ENCODE assay signal across 8 cellular contexts in the genomic region with DNA sequence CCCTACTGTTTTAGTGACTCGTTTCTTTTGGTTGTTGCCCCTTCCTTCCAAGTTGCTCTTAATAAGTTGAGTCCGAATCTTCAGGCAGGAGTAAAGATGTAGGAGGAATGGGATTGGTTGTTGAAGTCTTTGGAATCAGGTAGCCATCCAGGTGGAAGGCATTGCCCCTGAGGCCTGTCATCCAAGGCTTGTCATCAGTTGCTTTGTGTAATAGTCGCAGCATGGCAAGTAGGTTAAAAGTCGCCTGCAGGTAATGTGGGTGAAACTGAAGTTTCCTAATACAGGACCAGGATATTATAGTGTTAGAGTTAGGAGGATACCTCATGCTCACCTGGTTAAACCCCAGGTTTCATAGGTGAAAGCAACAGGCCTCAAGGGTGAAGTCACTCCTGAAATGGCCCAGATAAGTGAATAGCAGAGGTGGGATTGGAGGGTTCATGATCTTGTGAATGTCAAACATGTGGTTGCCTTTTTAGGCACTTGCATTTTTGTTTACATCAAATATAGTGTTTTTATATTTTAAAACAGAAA. TPM values are rescaled to one million over a fixed set of nuclear protein-coding genes. Genes with fewer than 3 reads are reported as not detected.
DNase-seq lines count a peak whose midpoint lies in the region; ATAC-seq and TF ChIP-seq lines count a peak whose summit lies in the region.

No MANE protein-coding gene starts in this region.

- no peaks in the 10 kb centered on the region for H3K9me2 ChIP-seq in HCT116 (ENCODE audit: insufficient read depth)

- no peaks in the 10 kb centered on the region for H3K9me3 ChIP-seq in HCT116 (ENCODE audit: control insufficient read depth in 1 of 2, insufficient read depth in 1 of 2, low read depth in 1 of 2, low read length in 2 of 2)

- H3K4me3 Mint-ChIP-seq in activated CD4-positive, alpha-beta memory T cell treated with anti-CD3 and anti-CD28 coated beads for 36 hours: peak overlapping the region; percentile 75

- CTCF ChIA-PET in HCT116 (lab: Charles Lee): interaction anchor here (0.8 to 1.6 kb wide), 6 partner anchors 12 to 225 kb away, joined by 3 to 20 read pairs (median 5); partner anchors contain the start of gene TMEM100
- CTCF ChIA-PET in activated CD4-positive, alpha-beta memory T cell treated with anti-CD3 and anti-CD28 coated beads for 36 hours (lab: Charles Lee): interaction anchor here (0.7 to 1.7 kb wide), 8 partner anchors 10 to 238 kb away, joined by 3 to 18 read pairs (median 4); no protein-coding TSS in a partner anchor

- H3K27ac ChIP-seq in HCT116 (ENCODE audit: low read depth, low read length) (no peak overlapping the region), skin epidermis (peak overlapping the region in 12 of 21 experiments; percentile 62 to 90 (median 80))

- no peak for DNase-seq in HCT116 (ENCODE audit: low read depth, low spot score)
- no peak for DNase-seq in activated CD4-positive, alpha-beta memory T cell treated with anti-CD3 and anti-CD28 coated beads for 36 hours
- no peak for DNase-seq in SKM-1 (lab: John Stamatoyannopoulos, UW; ENCODE audit: unreplicated experiment)
- no peak for DNase-seq in effector CD8-positive, alpha-beta T cell (lab: John Stamatoyannopoulos, UW)
- DNase-seq in NCI-H524 (lab: John Stamatoyannopoulos, UW): no peak

- H3K36me3 Mint-ChIP-seq in activated CD4-positive, alpha-beta memory T cell treated with anti-CD3 and anti-CD28 coated beads for 36 hours: no peaks in the 10 kb centered on the region

- RAD21 ChIA-PET in HCT116 (lab: Charles Lee; ENCODE audit: low non-redundant PET in 1 of 2, low total read pairs in 2 of 2, uncharacterized antibody in 2 of 2, unreplicated experiment in 2 of 2): interaction anchor here in 1 of 2 experiments (0.5 to 0.7 kb wide), 2 partner anchors 10 to 14 kb away, joined by 3 to 5 read pairs; no protein-coding TSS in a partner anchor

- H4K20me1 ChIP-seq in HCT116 (ENCODE audit: insufficient read depth): no peaks in the 10 kb centered on the region

- TF ChIP-seq POLR2A in HCT116 (IDR thresholded peaks at IDR 0.05; ENCODE audit: borderline replicate concordance, extremely low read depth, insufficient read depth, insufficient read length): no peak

- H3K79me2 ChIP-seq in HCT116 (ENCODE audit: insufficient read depth, low read length): peaks cover 6% of the 10 kb centered on the region; the same call in 1 of the 2 replicates

- peak overlapping the region; percentile 65 for H3K9ac ChIP-seq in HCT116 (ENCODE audit: low read length)

- H3K36me3 ChIP-seq in HCT116 (ENCODE audit: control insufficient read depth in 1 of 2, insufficient read depth in 2 of 2, low read length in 2 of 2): no peaks in the 10 kb centered on the region

- H3K27me3 Mint-ChIP-seq in activated CD4-positive, alpha-beta memory T cell treated with anti-CD3 and anti-CD28 coated beads for 36 hours: peaks cover 14% of the 10 kb centered on the region

- no peak for TF ChIP-seq CTCF in HCT116 (IDR thresholded peaks at IDR 0.05 in 2 of 3, conservative IDR thresholded peaks at IDR 0.05 in 1 of 3; ENCODE audit: borderline replicate concordance in 1 of 3, insufficient read depth in 1 of 3, low read depth in 2 of 3, low read length in 2 of 3)

- H3K4me1 Mint-ChIP-seq in activated CD4-positive, alpha-beta memory T cell treated with anti-CD3 and anti-CD28 coated beads for 36 hours (ENCODE audit: low read depth): peaks cover 14% of the 10 kb centered on the region

- no peaks in the 10 kb centered on the region for H3K9me3 Mint-ChIP-seq in activated CD4-positive, alpha-beta memory T cell treated with anti-CD3 and anti-CD28 coated beads for 36 hours

- no peak for TF ChIP-seq RAD21 in HCT116 (IDR thresholded peaks at IDR 0.05; ENCODE audit: low read depth)

- H3K27ac Mint-ChIP-seq in activated CD4-positive, alpha-beta memory T cell treated with anti-CD3 and anti-CD28 coated beads for 36 hours: no peak overlapping the region

- ATAC-seq in HCT116: no peak
- no peak for ATAC-seq in activated CD4-positive, CD25-positive, alpha-beta regulatory T cell treated with anti-CD3 and anti-CD28 coated beads, Interleukin-2, amount 50 U/mL, for 24 hours

- H3K4me2 ChIP-seq in HCT116 (ENCODE audit: low read length): peak overlapping the region; percentile 93

- intact Hi-C loops in HCT116 (cut with micrococcal nuclease): loop anchor here (2.0 to 10.0 kb wide), 3 partner anchors 29 to 1033 kb away; partner anchors contain the start of genes MMD and TMEM100
- intact Hi-C loops in activated CD4-positive, alpha-beta memory T cell treated with anti-CD3 and anti-CD28 coated beads for 36 hours (cut with micrococcal nuclease): loop anchor here (5.0 kb wide), 2 partner anchors 174 to 329 kb away; partner anchors contain the start of gene MMD

- TSS peak; percentile 59 for BruUV-seq in HCT116 (replicated peaks; lab: Mats Ljungman, UMichigan)

- H3K4me1 ChIP-seq in HCT116 (ENCODE audit: control insufficient read depth in 1 of 2, insufficient read depth in 2 of 2, low read length in 2 of 2): peaks cover 11 to 14% of the 10 kb centered on the region in 2 experiments; a peak in 3 of 4 replicates

- H3K4me3 ChIP-seq in HCT116 (replicated peaks in 1 of 2; ENCODE audit: low read depth in 1 of 2, low read length in 2 of 2) (peak overlapping the region; percentile 71 to 87), iPS-11a (ENCODE audit: low read depth, low read length) (peak overlapping the region; percentile 69), skin epidermis (peak overlapping the region; percentile 54 to 92 (median 68))

- POLR2A ChIA-PET in HCT116 (lab: Charles Lee): interaction anchor here (1.2 to 1.5 kb wide), 4 partner anchors 9 to 17 kb away, joined by 3 to 21 read pairs (median 8); no protein-coding TSS in a partner anchor
- POLR2A ChIA-PET in activated CD4-positive, alpha-beta memory T cell treated with anti-CD3 and anti-CD28 coated beads for 36 hours (lab: Charles Lee): interaction anchor here (0.8 to 2.2 kb wide), 3 partner anchors 14 to 27 kb away, joined by 3 to 17 read pairs (median 3); no protein-coding TSS in a partner anchor

- H3K27me3 ChIP-seq in HCT116 (ENCODE audit: insufficient read depth, low read length): no peaks in the 10 kb centered on the region

- peak overlapping the region; percentile 51 for H2AFZ ChIP-seq in HCT116 (ENCODE audit: low read depth, low read length, poor library complexity, severe bottlenecking)

TF ChIP-seq in HCT116, 20 proteins besides CTCF, POLR2A, EP300 and RAD21:
- TF ChIP-seq ZFX (IDR thresholded peaks at IDR 0.05): no peak

RNA-seq across cellular contexts. Expression of gene PCTP, which starts 0.9 kb away (rescaled TPM):
- total RNA-seq in HCT116 (2021; ENCODE audit: unreplicated experiment): 16.3 TPM
- polyA plus RNA-seq in HCT116 (2012): 15.7 and 17.8 TPM in 2 replicates
- total RNA-seq in activated CD4-positive, alpha-beta memory T cell treated with anti-CD3 and anti-CD28 coated beads for 36 hours: 1 to 10 TPM; 9.3 to 9.8 TPM

RNA-seq across cellular contexts. Expression of gene TMEM100, which starts 29.1 kb away (rescaled TPM):
- not detected for total RNA-seq in HCT116 (2021; ENCODE audit: unreplicated experiment)
- not detected in 2 replicates for polyA plus RNA-seq in HCT116 (2012)
- total RNA-seq in activated CD4-positive, alpha-beta memory T cell treated with anti-CD3 and anti-CD28 coated beads for 36 hours: not detected
